Comparison of ENCODE assay signal across 8 cellular contexts in the genomic region with DNA sequence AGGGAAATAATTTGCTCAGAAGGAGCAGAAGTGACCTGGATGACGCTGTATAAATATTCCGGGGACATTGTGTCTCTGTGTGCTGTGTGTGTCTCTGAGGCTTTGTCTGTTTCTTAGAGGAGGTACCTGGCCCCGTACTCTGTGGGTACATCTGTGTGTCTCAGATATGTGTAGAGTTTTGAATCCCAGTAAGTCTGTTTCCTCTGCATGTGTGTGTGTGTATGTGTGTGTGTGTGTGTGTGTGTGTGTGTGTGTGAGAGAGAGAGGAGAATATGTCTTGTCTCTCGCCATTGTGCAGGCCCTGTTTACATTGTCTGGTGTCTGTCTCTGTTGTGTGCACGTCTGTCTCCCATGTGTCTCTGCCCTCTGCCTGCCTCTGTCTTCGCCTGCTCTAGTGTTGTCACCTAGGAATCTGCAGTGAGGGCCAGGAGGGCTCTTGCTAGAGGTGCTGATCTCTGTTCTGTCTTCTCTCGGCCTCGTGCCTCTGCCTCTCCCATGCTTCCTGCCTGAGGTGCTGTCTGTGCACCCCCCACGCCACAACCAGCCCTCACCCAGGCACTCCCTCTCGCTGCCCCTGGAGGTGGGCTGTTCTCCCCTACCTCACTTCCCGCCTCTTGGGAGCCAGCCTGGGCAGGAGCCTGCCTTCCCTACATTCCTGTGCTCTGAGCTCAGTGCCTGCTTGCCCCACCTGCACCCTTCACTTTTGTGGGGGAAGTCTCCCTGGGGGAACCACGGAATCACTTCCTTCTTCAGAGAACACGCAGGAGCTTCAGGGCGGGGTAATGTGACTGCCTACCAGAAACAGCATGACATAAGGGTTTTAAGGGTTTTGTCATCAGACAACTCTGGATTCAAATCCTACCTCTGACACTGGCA. TPM values are rescaled to one million over a fixed set of nuclear protein-coding genes. Genes with fewer than 3 reads are reported as not detected.
DNase-seq lines count a peak whose midpoint lies in the region; ATAC-seq and TF ChIP-seq lines count a peak whose summit lies in the region.

No MANE protein-coding gene starts in this region.

- no peak for TF ChIP-seq EP300 in tibial nerve (IDR thresholded peaks at IDR 0.05)

- no peaks in the 10 kb centered on the region for H3K9me3 ChIP-seq in CD4-positive, CD25-positive, alpha-beta regulatory T cell (ENCODE audit: control insufficient read depth in 2 of 2, low read length in 2 of 2)
- H3K9me3 ChIP-seq in mononuclear cell (ENCODE audit: low read depth, low read length) = no peaks in the 10 kb centered on the region
- H3K9me3 ChIP-seq in tibial nerve = no peaks in the 10 kb centered on the region

- H3K9me3 Mint-ChIP-seq in CD4-positive, CD25-positive, alpha-beta regulatory T cell = no peaks in the 10 kb centered on the region

- no peaks in the 10 kb centered on the region for H3K27me3 ChIP-seq in CD4-positive, CD25-positive, alpha-beta regulatory T cell (ENCODE audit: control insufficient read depth, insufficient read depth, low read length)
- H3K27me3 ChIP-seq in mononuclear cell (ENCODE audit: insufficient read depth, low read length) (no peaks in the 10 kb centered on the region), tibial nerve (no peaks in the 10 kb centered on the region)

- peaks cover 81% of the 10 kb centered on the region for H3K4me1 ChIP-seq in CD4-positive, CD25-positive, alpha-beta regulatory T cell (ENCODE audit: control insufficient read depth, insufficient read depth, low read length, poor library complexity, severe bottlenecking)
- peaks cover 84% of the 10 kb centered on the region for H3K4me1 ChIP-seq in mononuclear cell (ENCODE audit: insufficient read depth, low read length)
- H3K4me1 ChIP-seq in tibial nerve = peaks cover 0 to 74% (median 46%) of the 10 kb centered on the region in 4 donors

- peak overlapping the region; percentile 78 to 94 (median 90) for H3K4me3 Mint-ChIP-seq in CD4-positive, CD25-positive, alpha-beta regulatory T cell

- peak; percentile 61 to 66 for ATAC-seq in CD4-positive, CD25-positive, alpha-beta regulatory T cell (ENCODE audit: low read depth in 2 of 2)
- ATAC-seq in HG03354 (IDR thresholded peaks at IDR 0.05; ENCODE audit: poor library complexity, severe bottlenecking, unreplicated experiment) (peak; percentile 52), HG03442 (IDR thresholded peaks at IDR 0.05; ENCODE audit: unreplicated experiment) (no peak), GM19328 (IDR thresholded peaks at IDR 0.05; ENCODE audit: unreplicated experiment) (no peak)

- peak overlapping the region; percentile 82 for H3K4me3 ChIP-seq in CD4-positive, CD25-positive, alpha-beta regulatory T cell (ENCODE audit: low read depth, low read length)
- H3K4me3 ChIP-seq in mononuclear cell (ENCODE audit: low read length) (peak overlapping the region; percentile 31), tibial nerve (peak overlapping the region in 2 of 4 donors; percentile 39 to 54)

- WGBS in tibial nerve, 2 donors = 34 to 41% methylated on average over 14 of the region's 14 CpGs

- peaks cover 1% of the 10 kb centered on the region for H3K36me3 ChIP-seq in CD4-positive, CD25-positive, alpha-beta regulatory T cell (ENCODE audit: control insufficient read depth, insufficient read depth, low read length)
- no peaks in the 10 kb centered on the region for H3K36me3 ChIP-seq in tibial nerve

- H3K4me1 Mint-ChIP-seq in CD4-positive, CD25-positive, alpha-beta regulatory T cell = peaks cover 26 to 92% (median 72%) of the 10 kb centered on the region in 4 donors

- H3K36me3 Mint-ChIP-seq in CD4-positive, CD25-positive, alpha-beta regulatory T cell = peaks cover 14% of the 10 kb centered on the region

- TF ChIP-seq CTCF in VCaP (conservative IDR thresholded peaks at IDR 0.05) (no peak), tibial nerve (IDR thresholded peaks at IDR 0.05) (no peak)

- H3K27ac Mint-ChIP-seq in CD4-positive, CD25-positive, alpha-beta regulatory T cell = peak overlapping the region; percentile 92 to 100 (median 98)

- peak; percentile 25 to 72 (median 58) for DNase-seq in CD4-positive, CD25-positive, alpha-beta regulatory T cell
- DNase-seq in dermis blood vessel endothelial cell (peak; percentile 55), tibial nerve (ENCODE audit: low spot score in 2 of 2) (no peak)

- peak overlapping the region; percentile 88 for H3K27ac ChIP-seq in CD4-positive, CD25-positive, alpha-beta regulatory T cell (ENCODE audit: insufficient read depth, low read length, poor library complexity, severe bottlenecking)
- H3K27ac ChIP-seq in VCaP (peak overlapping the region; percentile 98), tibial nerve (peak overlapping the region; percentile 83 to 99 (median 91))

- H3K27me3 Mint-ChIP-seq in CD4-positive, CD25-positive, alpha-beta regulatory T cell = no peaks in the 10 kb centered on the region

- TF ChIP-seq POLR2A in tibial nerve (IDR thresholded peaks at IDR 0.05) = no peak

RNA-seq across cellular contexts. Expression of gene MAP7D1, which starts 5.9 kb away (rescaled TPM):
- total RNA-seq in CD4-positive, CD25-positive, alpha-beta regulatory T cell = 178 TPM
- 10 to 100 TPM; 10.1 to 16.3 (median 13.1) TPM for polyA plus RNA-seq in CD4-positive, CD25-positive, alpha-beta regulatory T cell
- total RNA-seq in dermis blood vessel endothelial cell (77.9 and 106 TPM in 2 replicates), mononuclear cell (142 TPM), tibial nerve (100 to 1,000 TPM in 3 of 4 donors, 10 to 100 TPM in 1; 85.0 to 184 (median 121) TPM)

RNA-seq across cellular contexts. Expression of gene TRAPPC3, which starts 12.6 kb away (rescaled TPM):
- 45.6 TPM for total RNA-seq in CD4-positive, CD25-positive, alpha-beta regulatory T cell
- 100 to 1,000 TPM; 112 to 137 (median 126) TPM for polyA plus RNA-seq in CD4-positive, CD25-positive, alpha-beta regulatory T cell
- total RNA-seq in dermis blood vessel endothelial cell (77.8 and 117 TPM in 2 replicates), mononuclear cell (25.9 TPM), tibial nerve (10 to 100 TPM; 48.0 to 90.4 (median 69.1) TPM)

RNA-seq across cellular contexts. Expression of gene COL8A2, which starts 36.9 kb away (rescaled TPM):
- total RNA-seq in CD4-positive, CD25-positive, alpha-beta regulatory T cell = not detected
- under 1 TPM in 1 of 4 donors, not detected in 3; 0.03 TPM for polyA plus RNA-seq in CD4-positive, CD25-positive, alpha-beta regulatory T cell
- total RNA-seq in dermis blood vessel endothelial cell = 3.0 and 3.2 TPM in 2 replicates
- 1.9 TPM for total RNA-seq in mononuclear cell
- 10 to 100 TPM; 26.7 to 57.9 (median 50.2) TPM for total RNA-seq in tibial nerve

Comparison
In these comparisons a context has a peak if more than half of its experiments do, and no peak if none do; other contexts are left out.
1. ATAC-seq: peak in CD4-positive, CD25-positive, alpha-beta regulatory T cell (2 of 2) and HG03354 (single experiment); none in HG03442 (single experiment) and GM19328 (single experiment).
2. DNase-seq: peak in CD4-positive, CD25-positive, alpha-beta regulatory T cell (3 of 3) and dermis blood vessel endothelial cell (single experiment); none in tibial nerve (0 of 2).
3. Peak in every context shown above with its lines, with median percentiles within 50 percentile points of each other: H3K27ac ChIP-seq.